In genomic region chr5:149358818-149359217, GRCh38 we compare ENCODE assay signal across 10 cellular contexts.
DNase-seq lines count a peak whose midpoint lies in the region; ATAC-seq and TF ChIP-seq lines count a peak whose summit lies in the region.
"Had no signal": no experiment of that assay in that cellular context is flagged by ENCODE, and none has a peak within 500 bp of the region (broad histone marks: within the 10 kb centered on the region; RNA-seq: fewer than 3 reads in every experiment).

No MANE protein-coding gene starts in this region.

- TF ChIP-seq CTCF in GM12864 (IDR thresholded peaks at IDR 0.05; ENCODE audit: low read depth, low read length, missing control alignments) (no peak), OCI-LY3 (IDR thresholded peaks at IDR 0.05; ENCODE audit: low read depth, low read length) (no peak), neutrophil (IDR thresholded peaks at IDR 0.05) (no peak)

- peak overlapping the region; percentile 80 for H3K4me2 ChIP-seq in OCI-LY3 (ENCODE audit: low read length)

- H3K4me1 Mint-ChIP-seq in effector memory CD8-positive, alpha-beta T cell (ENCODE audit: low read depth in 2 of 2), result peaks cover 37 to 41% of the 10 kb centered on the region in 2 donors

- peaks cover 26% of the 10 kb centered on the region for H3K36me3 Mint-ChIP-seq in effector memory CD8-positive, alpha-beta T cell (ENCODE audit: insufficient read depth)

- H3K4me3 ChIP-seq in GM12864 (ENCODE audit: low read depth, low read length) (peak overlapping the region; percentile 94; the same call in 1 of the 2 replicates), OCI-LY3 (ENCODE audit: low read length) (peak overlapping the region; percentile 93), neutrophil (ENCODE audit: low read depth in 1 of 2, low read length in 1 of 2) (peak overlapping the region; percentile 71 to 87)

- no peak overlapping the region for H3K27ac ChIP-seq in OCI-LY3 (ENCODE audit: low read length)
- peak overlapping the region; percentile 82 for H3K27ac ChIP-seq in neutrophil

- peak overlapping the region; percentile 88 to 95 for H3K27ac Mint-ChIP-seq in effector memory CD8-positive, alpha-beta T cell

- H3K9me3 ChIP-seq in OCI-LY3 (ENCODE audit: insufficient read depth, low read length) (no peaks in the 10 kb centered on the region), neutrophil (no peaks in the 10 kb centered on the region)
- H3K9me3 ChIP-seq: left lung had no signal

- H3K36me3 ChIP-seq in OCI-LY3 (replicated peaks; ENCODE audit: low read depth, low read length) (peaks cover 4% of the 10 kb centered on the region), neutrophil (peaks cover 13% of the 10 kb centered on the region)

- peak overlapping the region; percentile 95 for H3K4me3 Mint-ChIP-seq in effector memory CD8-positive, alpha-beta T cell

- no peaks in the 10 kb centered on the region for H3K27me3 Mint-ChIP-seq in effector memory CD8-positive, alpha-beta T cell

- H2AFZ ChIP-seq in OCI-LY3 (ENCODE audit: low read depth, low read length), result no peak overlapping the region

- H3K9ac ChIP-seq in OCI-LY3 (ENCODE audit: low read length), result peak overlapping the region; percentile 84

- H3K79me2 ChIP-seq in OCI-LY3 (ENCODE audit: low read length), result peaks cover 13% of the 10 kb centered on the region

- DNase-seq in GM12864 (ENCODE audit: low read depth), result no peak
- DNase-seq in effector memory CD8-positive, alpha-beta T cell, result no peak
- DNase-seq in stimulated activated CD4-positive, alpha-beta T cell treated with anti-CD3 and anti-CD28 coated beads, Interleukin-2, amount 100 ng/mL, for 24 hours, result no peak
- no peak for DNase-seq in GM19238 (ENCODE audit: insufficient read length, low spot score)
- DNase-seq in ecto neural progenitor cell (ENCODE audit: low spot score), result no peak
- DNase-seq: NCI-H2029 treated with DMSO at 0.1 percent for 48 hours had no signal

- H3K9me3 Mint-ChIP-seq in effector memory CD8-positive, alpha-beta T cell, result no peaks in the 10 kb centered on the region

- H3K4me1 ChIP-seq in OCI-LY3 (ENCODE audit: low read length) (peaks cover 11% of the 10 kb centered on the region; the same call in 1 of the 2 replicates), neutrophil (ENCODE audit: control insufficient read depth in 1 of 2, insufficient read depth in 1 of 2, low read depth in 1 of 2, low read length in 1 of 2) (peaks cover 40 to 56% of the 10 kb centered on the region in 2 experiments)

- H4K20me1 ChIP-seq in OCI-LY3 (ENCODE audit: insufficient read depth, low read length), result no peaks in the 10 kb centered on the region

- no peak for ATAC-seq in effector memory CD8-positive, alpha-beta T cell (replicated peaks)
- ATAC-seq in HG02870 (IDR thresholded peaks at IDR 0.05; ENCODE audit: unreplicated experiment), result no peak

- no peaks in the 10 kb centered on the region for H3K27me3 ChIP-seq in OCI-LY3 (ENCODE audit: low read depth, low read length)
- H3K27me3 ChIP-seq in neutrophil, result no peaks in the 10 kb centered on the region
- H3K27me3 ChIP-seq: left lung had no signal
